Comparison of ENCODE assay signal across 9 cellular contexts in genomic region chr12:2811791-2812190, GRCh38. TPM values are rescaled to one million over a fixed set of nuclear protein-coding genes. Genes with fewer than 3 reads are reported as not detected.
DNase-seq lines count a peak whose midpoint lies in the region; ATAC-seq and TF ChIP-seq lines count a peak whose summit lies in the region.
"Had no signal": no experiment of that assay in that cellular context is flagged by ENCODE, and none has a peak within 500 bp of the region (broad histone marks: within the 10 kb centered on the region; RNA-seq: fewer than 3 reads in every experiment).

No MANE protein-coding gene starts in this region.

- CTCF ChIA-PET in OCI-LY7 (lab: Charles Lee; ENCODE audit: unreplicated experiment), result no interaction called here

- peaks cover 8% of the 10 kb centered on the region for H3K79me1 ChIP-seq in trophoblast cell (ENCODE audit: low read length)

- H3K4me1 ChIP-seq in OCI-LY7 (ENCODE audit: insufficient read depth, low read length, poor library complexity, severe bottlenecking) (peaks cover 16% of the 10 kb centered on the region), trophoblast cell (ENCODE audit: control insufficient read depth in 1 of 2, insufficient read depth in 2 of 2, low read length in 2 of 2) (peaks cover 0 to 3% of the 10 kb centered on the region in 2 experiments)

- H3K18ac ChIP-seq in trophoblast cell (ENCODE audit: low read length), result no peak overlapping the region

- H3K27ac ChIP-seq in OCI-LY7 (ENCODE audit: low read depth, low read length, poor library complexity, severe bottlenecking), result peak overlapping the region; percentile 73
- H3K27ac ChIP-seq in trophoblast cell (ENCODE audit: low read depth, low read length), result no peak overlapping the region

- H3K79me2 ChIP-seq in OCI-LY7 (ENCODE audit: insufficient read depth, low read depth, low read length) (peaks cover 36% of the 10 kb centered on the region), trophoblast cell (ENCODE audit: control insufficient read depth, insufficient read depth, low read length, poor library complexity) (peaks cover 2% of the 10 kb centered on the region)

- H3K9me2 ChIP-seq in OCI-LY7 (ENCODE audit: insufficient read depth, low read length), result no peaks in the 10 kb centered on the region

- no peak overlapping the region for H3K4ac ChIP-seq in trophoblast cell (ENCODE audit: low read depth, low read length)

- H2AFZ ChIP-seq in OCI-LY7 (ENCODE audit: low read length) (peak overlapping the region; percentile 59; the same call in 1 of the 2 replicates), trophoblast cell (ENCODE audit: insufficient read depth, low read length, poor library complexity) (no peak overlapping the region)

- H4K20me1 ChIP-seq in OCI-LY7 (ENCODE audit: insufficient read depth, low read length), result no peaks in the 10 kb centered on the region

- H4K8ac ChIP-seq in trophoblast cell (ENCODE audit: low read depth, low read length), result peak overlapping the region; percentile 59

- no peak overlapping the region for H3K14ac ChIP-seq in trophoblast cell (ENCODE audit: low read length)

- DNase-seq in DMS79 (lab: John Stamatoyannopoulos, UW) (peak; percentile 13), OCI-LY7 (ENCODE audit: low spot score) (no peak), epithelial cell of proximal tubule (ENCODE audit: low read depth) (no peak), trophoblast cell (peak; percentile 15 to 78), NCI-H2227 treated with DMSO at 0.1 percent for 48 hours (lab: John Stamatoyannopoulos, UW) (no peak), mesenteric fat pad (ENCODE audit: low spot score) (no peak)

- TSS peak; percentile 84 for BruUV-seq in OCI-LY7 (replicated peaks; lab: Mats Ljungman, UMichigan)

- TF ChIP-seq CTCF in OCI-LY7 (conservative IDR thresholded peaks at IDR 0.05; ENCODE audit: low read length) (no peak), epithelial cell of proximal tubule (conservative IDR thresholded peaks at IDR 0.05; ENCODE audit: low read depth, low read length) (no peak)

- no peaks in the 10 kb centered on the region for H3K27me3 ChIP-seq in trophoblast cell (ENCODE audit: insufficient read depth, low read length)

- peak overlapping the region; percentile 15 for H4K91ac ChIP-seq in trophoblast cell (ENCODE audit: low read depth, low read length)

- peak overlapping the region; percentile 8 for H2BK120ac ChIP-seq in trophoblast cell (ENCODE audit: insufficient read depth, low read length, poor library complexity)

- peak overlapping the region; percentile 51 for H4K12ac ChIP-seq in trophoblast cell (ENCODE audit: low read depth, low read length)

- H3K36me3 ChIP-seq in OCI-LY7 (ENCODE audit: insufficient read depth, low read length) (peaks cover 35% of the 10 kb centered on the region), trophoblast cell (ENCODE audit: control insufficient read depth in 1 of 2, insufficient read depth in 2 of 2, low read length in 2 of 2) (no peaks in the 10 kb centered on the region)

- H3K23ac ChIP-seq in trophoblast cell (ENCODE audit: low read length), result no peak overlapping the region

- H3K4me3 ChIP-seq in OCI-LY7 (ENCODE audit: low read depth, low read length, poor library complexity, severe bottlenecking) (peak overlapping the region; percentile 84), epithelial cell of proximal tubule (ENCODE audit: low read depth, low read length) (peak overlapping the region; percentile 96), trophoblast cell (ENCODE audit: low read depth, low read length) (no peak overlapping the region)

- no peak overlapping the region for H2BK12ac ChIP-seq in trophoblast cell (ENCODE audit: low read length)

- WGBS in trophoblast cell (ENCODE audit: extremely low coverage, insufficient coverage, insufficient read length), result no CpG with 5 or more reads among the region's 5 CpGs

- no peak overlapping the region for H3K9ac ChIP-seq in trophoblast cell (ENCODE audit: low read length)

- no peak overlapping the region for H2AK5ac ChIP-seq in trophoblast cell (ENCODE audit: low read length)

- H2BK5ac ChIP-seq in trophoblast cell (ENCODE audit: low read depth, low read length, poor library complexity), result no peak overlapping the region

- no peaks in the 10 kb centered on the region for H3K9me3 ChIP-seq in OCI-LY7 (ENCODE audit: low read length)
- H3K9me3 ChIP-seq in trophoblast cell (ENCODE audit: insufficient read depth, low read depth, low read length), result no peaks in the 10 kb centered on the region

- intact Hi-C loops in OCI-LY7 (cut with micrococcal nuclease; ENCODE audit: unreplicated experiment), result loop anchor here (1.0 to 2.0 kb wide), 2 partner anchors 16 to 65 kb away; partner anchors contain the start of genes FOXM1 and RHNO1

- ATAC-seq in HG03432 (IDR thresholded peaks at IDR 0.05; ENCODE audit: unreplicated experiment) (no peak), HG03571 (IDR thresholded peaks at IDR 0.05; ENCODE audit: unreplicated experiment) (no peak)

- peak overlapping the region; percentile 76 for H3K4me2 ChIP-seq in OCI-LY7 (ENCODE audit: low read length)
- H3K4me2 ChIP-seq in trophoblast cell (ENCODE audit: low read length), result no peak overlapping the region

- POLR2A ChIA-PET in OCI-LY7 (lab: Charles Lee), result interaction anchor here (0.6 kb wide), 2 partner anchors 75 to 946 kb away, joined by 3 to 4 read pairs; no protein-coding TSS in a partner anchor

RNA-seq across cellular contexts. Expression of gene ITFG2, which starts 0.7 kb away (rescaled TPM):
- total RNA-seq in OCI-LY7 (2014; rRNA removed; shearing (Covaris generic)), result 37.4 and 55.2 TPM in 2 replicates
- total RNA-seq in OCI-LY7 (2022) (42.0 and 56.9 TPM in 2 replicates), epithelial cell of proximal tubule (26.3 and 35.1 TPM in 2 replicates), mesenteric fat pad (23.4 TPM)
- polyA plus RNA-seq in trophoblast cell (2013), result 8.4 and 8.5 TPM in 2 replicates

RNA-seq across cellular contexts. Expression of gene FKBP4, which starts 17.0 kb away (rescaled TPM):
- total RNA-seq in OCI-LY7 (2014; rRNA removed; shearing (Covaris generic)), result 70.3 and 86.7 TPM in 2 replicates
- total RNA-seq in OCI-LY7 (2022), result 110 and 131 TPM in 2 replicates
- total RNA-seq in epithelial cell of proximal tubule, result 51.9 and 87.3 TPM in 2 replicates
- polyA plus RNA-seq in trophoblast cell (2013), result 60.6 and 65.9 TPM in 2 replicates
- 51.3 TPM for total RNA-seq in mesenteric fat pad

RNA-seq across cellular contexts. Expression of gene NRIP2, which starts 23.0 kb away (rescaled TPM):
- total RNA-seq in OCI-LY7 (2014; rRNA removed; shearing (Covaris generic)), result not detected in 2 replicates
- total RNA-seq in OCI-LY7 (2022) (not detected in 2 replicates), epithelial cell of proximal tubule (not detected in 2 replicates), mesenteric fat pad (1.3 TPM)
- not detected in 2 replicates for polyA plus RNA-seq in trophoblast cell (2013)

RNA-seq across cellular contexts. Expression of gene TEX52, which starts 45.0 kb away (rescaled TPM):
- total RNA-seq in OCI-LY7 (2014; rRNA removed; shearing (Covaris generic)), result 0.25 TPM in 1 of 2 replicates, not detected in the other
- total RNA-seq in OCI-LY7 (2022) (0.29 TPM in 1 of 2 replicates, not detected in the other), epithelial cell of proximal tubule (not detected in 2 replicates), mesenteric fat pad (not detected)
- not detected in 2 replicates for polyA plus RNA-seq in trophoblast cell (2013)
- total RNA-seq: dermis microvascular lymphatic vessel endothelial cell had no signal

Comparison
In these comparisons a context has a peak if more than half of its experiments do, and no peak if none do; other contexts are left out.
1. DNase-seq: peak in DMS79 (single experiment) and trophoblast cell (2 of 2); none in OCI-LY7 (single experiment), epithelial cell of proximal tubule (single experiment), NCI-H2227 treated with DMSO at 0.1 percent for 48 hours (single experiment) and mesenteric fat pad (single experiment).